In genomic region chr11:111937859-111938258, GRCh38 we compare ENCODE assay signal across 1 cellular context.
TF ChIP-seq lines count a peak whose summit lies in the region.

No MANE protein-coding gene starts in this region.

TF ChIP-seq in GM23338, 12 proteins besides CTCF, POLR2A, EP300 and RAD21 (continued from another document):
- TF ChIP-seq ZNF462 (CRISPR knock-in tag; IDR thresholded peaks at IDR 0.05) (no peak), ETS1 (IDR thresholded peaks at IDR 0.05) (no peak), JUNB (IDR thresholded peaks at IDR 0.05; ENCODE audit: unreplicated experiment) (no peak), EZH2phosphoT487 (IDR thresholded peaks at IDR 0.05; ENCODE audit: unreplicated experiment) (no peak), ZNF114 (CRISPR knock-in tag; IDR thresholded peaks at IDR 0.05) (no peak), CREB1 (CRISPR knock-in tag; IDR thresholded peaks at IDR 0.05; ENCODE audit: low read depth) (no peak)
